23 cellular contexts compared by ENCODE assay signal in genomic region chr2:15665067-15665942, GRCh38.
A peak's percentile ranks its signal among the peaks of the same experiment; 100 is the strongest.
DNase-seq lines count a peak whose midpoint lies in the region; ATAC-seq and TF ChIP-seq lines count a peak whose summit lies in the region.
"Had no signal": no experiment of that assay in that cellular context is flagged by ENCODE, and none has a peak within 500 bp of the region (broad histone marks: within the 10 kb centered on the region; RNA-seq: fewer than 3 reads in every experiment).

No MANE protein-coding gene starts in this region.

- no peaks in the 10 kb centered on the region for H3K36me3 Mint-ChIP-seq in natural killer cell treated with Interleukin-12 subunit alpha and Interleukin-12 subunit beta and Interleukin-15 and Interleukin-18, amount 100 ng/mL, for 72 hours
- H3K36me3 Mint-ChIP-seq in natural killer cell: no peaks in the 10 kb centered on the region
- H3K36me3 Mint-ChIP-seq: CD8-positive, alpha-beta T cell; naive B cell had no signal

- CTCF ChIA-PET in OCI-LY7 (lab: Charles Lee; ENCODE audit: unreplicated experiment): no interaction called here

- H3K79me2 ChIP-seq in hepatocyte (no peaks in the 10 kb centered on the region), OCI-LY7 (ENCODE audit: insufficient read depth, low read depth, low read length) (no peaks in the 10 kb centered on the region)

- H3K9me2 ChIP-seq in hepatocyte (replicated peaks; ENCODE audit: insufficient read depth) (no peaks in the 10 kb centered on the region), OCI-LY7 (ENCODE audit: insufficient read depth, low read length) (no peaks in the 10 kb centered on the region)

- no peaks in the 10 kb centered on the region for H3K36me3 ChIP-seq in hepatocyte (replicated peaks; ENCODE audit: insufficient read depth, low read depth)
- no peaks in the 10 kb centered on the region for H3K36me3 ChIP-seq in mucosa of descending colon (ENCODE audit: low read depth)
- H3K36me3 ChIP-seq in OCI-LY7 (ENCODE audit: insufficient read depth, low read length): no peaks in the 10 kb centered on the region
- H3K36me3 ChIP-seq: adrenal gland, brain microvascular endothelial cell, thoracic aorta had no signal

- peaks cover 12% of the 10 kb centered on the region for H3K4me1 ChIP-seq in hepatocyte (ENCODE audit: insufficient read depth)
- H3K4me1 ChIP-seq in mucosa of descending colon (ENCODE audit: low read depth): no peaks in the 10 kb centered on the region
- no peaks in the 10 kb centered on the region for H3K4me1 ChIP-seq in OCI-LY7 (ENCODE audit: insufficient read depth, low read length, poor library complexity, severe bottlenecking)
- H3K4me1 ChIP-seq: adrenal gland had no signal

- peaks cover 14 to 30% of the 10 kb centered on the region in 2 donors for H3K27me3 Mint-ChIP-seq in natural killer cell treated with Interleukin-12 subunit alpha and Interleukin-12 subunit beta and Interleukin-15 and Interleukin-18, amount 100 ng/mL, for 72 hours
- H3K27me3 Mint-ChIP-seq in natural killer cell (ENCODE audit: low read depth in 2 of 2): peaks cover 0 to 9% of the 10 kb centered on the region in 2 donors
- H3K27me3 Mint-ChIP-seq: activated CD4-positive, alpha-beta T cell treated with anti-CD3 and anti-CD28 coated beads, Interleukin-2, amount 10 ng/mL, durations not matched to agents 24 days and 14 days had no signal

- no peak for DNase-seq in natural killer cell treated with Interleukin-12 subunit alpha and Interleukin-12 subunit beta and Interleukin-15 and Interleukin-18, amount 100 ng/mL, for 72 hours (ENCODE audit: low spot score)
- DNase-seq in natural killer cell (no peak), hepatocyte (ENCODE audit: low spot score) (peak; percentile 47), mucosa of descending colon (peak in 2 of 3 donors; percentile 52 to 55), amniotic stem cell (lab: John Stamatoyannopoulos, UW) (no peak), CD1c-positive myeloid dendritic cell (ENCODE audit: extremely low spot score) (no peak), OCI-LY7 (ENCODE audit: low spot score) (no peak), DMS 273 (lab: John Stamatoyannopoulos, UW; ENCODE audit: unreplicated experiment) (no peak)
- DNase-seq: activated CD4-positive, alpha-beta T cell treated with anti-CD3 and anti-CD28 coated beads, Interleukin-2, amount 10 ng/mL, durations not matched to agents 24 days and 14 days; activated naive CD4-positive, alpha-beta T cell treated with Interleukin-2 at 50 U/mL for 16 hours; activated T-cell treated with anti-CD3 and anti-CD28 coated beads, Interleukin-2, amount 50 U/mL, for 48 hours; adrenal gland; brain microvascular endothelial cell; CD8-positive, alpha-beta T cell; GM23248; Karpas-422; naive B cell; NCI-H2171 treated with DMSO at 0.1 percent for 48 hours; RPMI8226; stimulated activated naive CD8-positive, alpha-beta T cell treated with anti-CD3 and anti-CD28 coated beads, Interleukin-15, Interleukin-2, amounts not matched to agents 100 U/mL and 50 U/mL, for 24 hours; T-helper 17 cell had no signal

- no peaks in the 10 kb centered on the region for H3K4me1 Mint-ChIP-seq in natural killer cell treated with Interleukin-12 subunit alpha and Interleukin-12 subunit beta and Interleukin-15 and Interleukin-18, amount 100 ng/mL, for 72 hours (ENCODE audit: low read depth in 2 of 2)
- no peaks in the 10 kb centered on the region for H3K4me1 Mint-ChIP-seq in natural killer cell
- H3K4me1 Mint-ChIP-seq: activated CD4-positive, alpha-beta T cell treated with anti-CD3 and anti-CD28 coated beads, Interleukin-2, amount 10 ng/mL, durations not matched to agents 24 days and 14 days; naive B cell had no signal

- H3K4me3 ChIP-seq in hepatocyte: no peak overlapping the region
- no peak overlapping the region for H3K4me3 ChIP-seq in mucosa of descending colon
- H3K4me3 ChIP-seq in OCI-LY7 (ENCODE audit: low read depth, low read length, poor library complexity, severe bottlenecking): no peak overlapping the region
- H3K4me3 ChIP-seq: adrenal gland, GM23248, thoracic aorta had no signal

- no peak for TF ChIP-seq CTCF in natural killer cell (IDR thresholded peaks at IDR 0.05)
- peak; percentile 20 for TF ChIP-seq CTCF in hepatocyte (IDR thresholded peaks at IDR 0.05; ENCODE audit: poor library complexity)
- TF ChIP-seq CTCF in mucosa of descending colon (IDR thresholded peaks at IDR 0.05): no peak
- no peak for TF ChIP-seq CTCF in OCI-LY7 (conservative IDR thresholded peaks at IDR 0.05; ENCODE audit: low read length)

- no peak overlapping the region for H3K4me3 Mint-ChIP-seq in natural killer cell treated with Interleukin-12 subunit alpha and Interleukin-12 subunit beta and Interleukin-15 and Interleukin-18, amount 100 ng/mL, for 72 hours
- H3K4me3 Mint-ChIP-seq in natural killer cell: no peak overlapping the region
- H3K4me3 Mint-ChIP-seq: activated CD4-positive, alpha-beta T cell treated with anti-CD3 and anti-CD28 coated beads, Interleukin-2, amount 10 ng/mL, durations not matched to agents 24 days and 14 days; CD8-positive, alpha-beta T cell; naive B cell; T-helper 17 cell had no signal

- BruUV-seq in OCI-LY7 (replicated peaks; lab: Mats Ljungman, UMichigan): no TSS peak

- no peak overlapping the region for H2AFZ ChIP-seq in hepatocyte
- no peak overlapping the region for H2AFZ ChIP-seq in OCI-LY7 (ENCODE audit: low read length)
- H2AFZ ChIP-seq: GM23248 had no signal

- peak; percentile 20 to 25 for ATAC-seq in natural killer cell treated with Interleukin-12 subunit alpha and Interleukin-12 subunit beta and Interleukin-15 and Interleukin-18, amount 100 ng/mL, for 72 hours
- ATAC-seq in natural killer cell: no peak
- ATAC-seq in mucosa of descending colon: peak; percentile 62
- ATAC-seq: CD8-positive, alpha-beta T cell; stimulated activated naive CD8-positive, alpha-beta T cell treated with anti-CD3 and anti-CD28 coated beads, Interleukin-15, Interleukin-2, amounts not matched to agents 100 U/mL and 50 U/mL, for 24 hours; T-helper 17 cell had no signal

- no peaks in the 10 kb centered on the region for H3K9me3 Mint-ChIP-seq in natural killer cell treated with Interleukin-12 subunit alpha and Interleukin-12 subunit beta and Interleukin-15 and Interleukin-18, amount 100 ng/mL, for 72 hours
- no peaks in the 10 kb centered on the region for H3K9me3 Mint-ChIP-seq in natural killer cell
- H3K9me3 Mint-ChIP-seq: activated CD4-positive, alpha-beta T cell treated with anti-CD3 and anti-CD28 coated beads, Interleukin-2, amount 10 ng/mL, durations not matched to agents 24 days and 14 days; CD8-positive, alpha-beta T cell had no signal

- intact Hi-C loops in natural killer cell (cut with micrococcal nuclease) (no loop called here), mucosa of descending colon (cut with DNase I, micrococcal nuclease) (no loop called here), OCI-LY7 (cut with micrococcal nuclease; ENCODE audit: unreplicated experiment) (no loop called here)

- POLR2A ChIA-PET in OCI-LY7 (lab: Charles Lee): no interaction called here

- 77% methylated on average over 22 of the region's 22 CpGs for WGBS in hepatocyte (ENCODE audit: low lambda C conversion rate, missing lambda C conversion rate)

- no peaks in the 10 kb centered on the region for H3K27me3 ChIP-seq in hepatocyte
- H3K27me3 ChIP-seq: adrenal gland, brain microvascular endothelial cell had no signal

- no peaks in the 10 kb centered on the region for H4K20me1 ChIP-seq in hepatocyte (ENCODE audit: insufficient read depth, poor library complexity, severe bottlenecking)
- H4K20me1 ChIP-seq in OCI-LY7 (ENCODE audit: insufficient read depth, low read length): no peaks in the 10 kb centered on the region

- no peak overlapping the region for H3K27ac ChIP-seq in hepatocyte
- no peak overlapping the region for H3K27ac ChIP-seq in OCI-LY7 (ENCODE audit: low read depth, low read length, poor library complexity, severe bottlenecking)
- H3K27ac ChIP-seq: 22Rv1, adrenal gland, brain microvascular endothelial cell, GM23248, thoracic aorta had no signal

- H3K9me3 ChIP-seq in hepatocyte (ENCODE audit: low read depth) (no peaks in the 10 kb centered on the region), mucosa of descending colon (no peaks in the 10 kb centered on the region), OCI-LY7 (ENCODE audit: low read length) (no peaks in the 10 kb centered on the region)
- H3K9me3 ChIP-seq: adrenal gland, thoracic aorta had no signal

- H3K4me2 ChIP-seq in hepatocyte (no peak overlapping the region), OCI-LY7 (ENCODE audit: low read length) (no peak overlapping the region)

- H3K27ac Mint-ChIP-seq in natural killer cell treated with Interleukin-12 subunit alpha and Interleukin-12 subunit beta and Interleukin-15 and Interleukin-18, amount 100 ng/mL, for 72 hours: no peak overlapping the region
- no peak overlapping the region for H3K27ac Mint-ChIP-seq in natural killer cell
- H3K27ac Mint-ChIP-seq: activated CD4-positive, alpha-beta T cell treated with anti-CD3 and anti-CD28 coated beads, Interleukin-2, amount 10 ng/mL, durations not matched to agents 24 days and 14 days; CD8-positive, alpha-beta T cell; T-helper 17 cell had no signal

Comparison
In these comparisons a context has a peak if more than half of its experiments do, and no peak if none do; other contexts are left out.
1. ATAC-seq: peak in natural killer cell treated with Interleukin-12 subunit alpha and Interleukin-12 subunit beta and Interleukin-15 and Interleukin-18, amount 100 ng/mL, for 72 hours (2 of 2) and mucosa of descending colon (single experiment); none in natural killer cell (0 of 3).
2. DNase-seq: peak in hepatocyte (single experiment) and mucosa of descending colon (2 of 3); none in natural killer cell treated with Interleukin-12 subunit alpha and Interleukin-12 subunit beta and Interleukin-15 and Interleukin-18, amount 100 ng/mL, for 72 hours (single experiment), natural killer cell (single experiment), amniotic stem cell (single experiment), CD1c-positive myeloid dendritic cell (single experiment), OCI-LY7 (single experiment) and DMS 273 (single experiment).